ENCODE assay signal across 8 cellular contexts in the genomic region with DNA sequence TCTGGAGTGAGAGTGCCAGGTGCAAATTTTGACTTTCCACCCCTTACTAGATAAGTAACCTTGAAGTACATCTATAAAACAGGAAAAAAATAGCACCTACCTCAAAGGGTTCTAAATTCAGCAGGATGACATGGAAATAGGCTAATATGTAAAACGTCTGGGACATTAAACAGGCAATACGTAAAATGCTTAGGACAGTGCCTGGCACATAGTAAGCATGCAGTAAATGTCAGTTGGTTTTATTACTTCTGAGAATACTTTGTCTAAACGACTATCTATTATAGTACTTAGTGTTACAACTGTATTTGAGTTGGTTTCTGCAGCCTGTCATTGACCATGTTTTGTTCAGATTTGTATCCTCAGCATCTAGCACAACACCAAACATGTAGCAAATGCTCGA.
"Had no signal": no experiment of that assay in that cellular context is flagged by ENCODE, and none has a peak within 500 bp of the region (broad histone marks: within the 10 kb centered on the region; RNA-seq: fewer than 3 reads in every experiment).

No MANE protein-coding gene starts in this region.

- H3K9ac ChIP-seq: GM23248 had no signal

- H2AFZ ChIP-seq: GM23248 had no signal

- H3K27me3 Mint-ChIP-seq: IgD-negative memory B cell had no signal

- H3K9me3 Mint-ChIP-seq: IgD-negative memory B cell had no signal

- ATAC-seq: HepG2 had no signal

- H3K27ac Mint-ChIP-seq: IgD-negative memory B cell had no signal

- H3K4me1 Mint-ChIP-seq: IgD-negative memory B cell had no signal

- H3K4me3 Mint-ChIP-seq: IgD-negative memory B cell had no signal

- DNase-seq: GM23248, GOT3, H7, HCEC 1CT, KBM-7 had no signal

- H3K27ac ChIP-seq: GM23248, HL-60 had no signal

- H3K4me3 ChIP-seq: GM23248 had no signal
